ENCODE assay signal across 8 cellular contexts in the genomic region with DNA sequence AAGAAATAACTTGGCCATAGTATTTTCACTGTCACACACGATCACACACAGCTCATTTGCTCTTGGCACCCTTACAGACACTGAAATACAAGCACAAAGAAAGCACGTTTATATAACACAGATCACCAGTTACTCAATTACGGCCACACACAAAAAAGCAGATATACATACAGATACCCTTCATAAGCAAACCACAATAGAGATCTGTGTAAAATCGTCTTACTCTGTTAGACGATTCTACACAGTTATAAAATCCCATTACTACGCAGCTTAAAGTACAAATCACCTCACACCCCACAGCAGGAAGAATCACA. TPM values are rescaled to one million over a fixed set of nuclear protein-coding genes. Genes with fewer than 3 reads are reported as not detected.
A peak's percentile ranks its signal among the peaks of the same experiment; 100 is the strongest.
DNase-seq lines count a peak whose midpoint lies in the region; ATAC-seq, FAIRE-seq and TF ChIP-seq lines count a peak whose summit lies in the region.

No MANE protein-coding gene starts in this region.

- RAD21 ChIA-PET in GM12878 (lab: Charles Lee; ENCODE audit: unreplicated experiment), result interaction anchor here (1.1 to 1.3 kb wide), 3 partner anchors 227 to 949 kb away, joined by 3 to 4 read pairs (median 3); a partner anchor contains a TSS

- no peak for FAIRE-seq in GM12878 (lab: Jason Lieb, UNC)

- TF ChIP-seq RAD21 in GM12878 (IDR thresholded peaks at IDR 0.05; ENCODE audit: insufficient read depth, low read depth, low read length), result no peak

- peaks cover 12% of the 10 kb centered on the region for H3K79me2 ChIP-seq in GM12878 (ENCODE audit: control insufficient read depth, insufficient read depth, low read length)

- POLR2A ChIA-PET in BJ (lab: Charles Lee), result no interaction called here
- POLR2A ChIA-PET in GM12878 (lab: Charles Lee), result interaction anchor here (0.6 to 2.0 kb wide), 2 partner anchors 227 to 702 kb away, joined by 3 to 5 read pairs; a partner anchor contains a TSS

- ATAC-seq in GM12878 (no peak), lower lobe of right lung (no peak), GM19395 (IDR thresholded peaks at IDR 0.05; ENCODE audit: unreplicated experiment) (no peak)

- peaks cover 3% of the 10 kb centered on the region for H3K9me3 ChIP-seq in GM12878 (replicated peaks; ENCODE audit: control insufficient read depth, insufficient read depth, low read length)
- H3K9me3 ChIP-seq in lower lobe of right lung, result peaks cover 8% of the 10 kb centered on the region

- TF ChIP-seq CTCF in BJ (IDR thresholded peaks at IDR 0.05; ENCODE audit: insufficient read depth, low read depth, low read length) (no peak), GM12878 (IDR thresholded peaks at IDR 0.05 in 2 of 3, conservative IDR thresholded peaks at IDR 0.05 in 1 of 3; ENCODE audit: control insufficient read depth in 2 of 3, extremely low read depth in 1 of 3, insufficient read depth in 1 of 3, low read depth in 3 of 3, low read length in 3 of 3) (no peak), lower lobe of right lung (IDR thresholded peaks at IDR 0.05) (no peak)

- in situ Hi-C loops in GM12878 (cut with MboI), result no loop called here

- peak overlapping the region; percentile 83 for H3K4me2 ChIP-seq in GM12878 (ENCODE audit: control insufficient read depth, insufficient read depth)

- H3K27ac ChIP-seq in GM12878 (ENCODE audit: control insufficient read depth, insufficient read depth) (peak overlapping the region; percentile 83), lower lobe of right lung (peak overlapping the region; percentile 85), urinary bladder (ENCODE audit: low read depth) (peak overlapping the region; percentile 85)

- BruUV-seq in GM12878 (replicated peaks; lab: Mats Ljungman, UMichigan), result TSS peak; percentile 94

- TF ChIP-seq EP300 in GM12878 (IDR thresholded peaks at IDR 0.05; ENCODE audit: borderline replicate concordance in 1 of 2, control insufficient read depth in 1 of 2, low read depth in 2 of 2, low read length in 2 of 2), result no peak

- no peaks in the 10 kb centered on the region for H3K36me3 ChIP-seq in BJ (ENCODE audit: control insufficient read depth, insufficient read depth, low read length)
- H3K36me3 ChIP-seq in GM12878 (ENCODE audit: control insufficient read depth in 2 of 2, insufficient read depth in 2 of 2, low read length in 1 of 2), result no peaks in the 10 kb centered on the region
- no peaks in the 10 kb centered on the region for H3K36me3 ChIP-seq in lower lobe of right lung
- H3K36me3 ChIP-seq in urinary bladder (ENCODE audit: insufficient read depth), result no peaks in the 10 kb centered on the region

- H3K9ac ChIP-seq in GM12878 (ENCODE audit: control insufficient read depth, insufficient read depth, low read length), result peak overlapping the region; percentile 96

- no peaks in the 10 kb centered on the region for H4K20me1 ChIP-seq in GM12878 (ENCODE audit: control insufficient read depth, insufficient read depth)

- H3K4me1 ChIP-seq in GM12878 (ENCODE audit: control insufficient read depth, insufficient read depth, low read length), result peaks cover 6% of the 10 kb centered on the region
- H3K4me1 ChIP-seq in lower lobe of right lung, result peaks cover 12% of the 10 kb centered on the region
- H3K4me1 ChIP-seq in urinary bladder (ENCODE audit: insufficient read depth), result no peaks in the 10 kb centered on the region

- H3K27me3 ChIP-seq in BJ (ENCODE audit: control insufficient read depth, insufficient read depth, low read length), result no peaks in the 10 kb centered on the region
- no peaks in the 10 kb centered on the region for H3K27me3 ChIP-seq in GM12878 (replicated peaks in 1 of 2; ENCODE audit: control insufficient read depth in 2 of 2, insufficient read depth in 2 of 2, low read length in 1 of 2)
- H3K27me3 ChIP-seq in lower lobe of right lung (ENCODE audit: low read depth), result no peaks in the 10 kb centered on the region

- DNase-seq in BJ (ENCODE audit: low read depth), result no peak
- peak; percentile 0 for DNase-seq in HS-5 (ENCODE audit: low read depth)
- no peak for DNase-seq in GM12878 (ENCODE audit: low read depth, low spot score)
- DNase-seq in lower lobe of right lung, result no peak
- no peak for DNase-seq in islet precursor cell
- no peak for DNase-seq in DMS53 (lab: John Stamatoyannopoulos, UW)

- peak overlapping the region; percentile 58 for H3K4me3 ChIP-seq in BJ (ENCODE audit: low read depth, low read length)
- peak overlapping the region; percentile 88 for H3K4me3 ChIP-seq in GM12878
- H3K4me3 ChIP-seq in lower lobe of right lung, result peak overlapping the region; percentile 90
- H3K4me3 ChIP-seq in urinary bladder (ENCODE audit: low read depth, low read length), result peak overlapping the region; percentile 72

- peak overlapping the region; percentile 99 for H2AFZ ChIP-seq in GM12878 (ENCODE audit: control insufficient read depth, low read depth, low read length)

- 9% methylated on average over 6 of the region's 6 CpGs for WGBS in GM12878 (ENCODE audit: insufficient coverage, insufficient replicate concordance, low lambda C conversion rate, missing lambda C conversion rate)
- WGBS in urinary bladder, result 1% methylated on average over 6 of the region's 6 CpGs

- CTCF ChIA-PET in BJ (lab: Yijun Ruan, JAX), result interaction anchor here (0.8 to 1.4 kb wide), 2 partner anchors 9 to 104 kb away, joined by 3 to 5 read pairs; no protein-coding TSS in a partner anchor
- CTCF ChIA-PET in GM12878 (lab: Yijun Ruan, JAX), result interaction anchor here (0.6 kb wide), 1 partner anchor 26 kb away, joined by 3 read pairs; no protein-coding TSS in a partner anchor

- SMC1A ChIA-PET in GM12878 (lab: Charles Lee; ENCODE audit: uncharacterized antibody, unreplicated experiment), result no interaction called here

- intact Hi-C loops in GM12878 (cut with micrococcal nuclease; ENCODE audit: unreplicated experiment), result loop anchor here (5.0 kb wide), 2 partner anchors 95 to 140 kb away; a partner anchor contains a TSS
- intact Hi-C loops in lower lobe of right lung (cut with DNase I), result no loop called here

- TF ChIP-seq POLR2A in GM12878 (IDR thresholded peaks at IDR 0.05; ENCODE audit: low read depth, low read length), result no peak

TF ChIP-seq in GM12878, 131 proteins besides CTCF, POLR2A, EP300 and RAD21:
- TF ChIP-seq NBN (IDR thresholded peaks at IDR 0.05) (peak; percentile 63; the same call in 1 of the 2 replicates), ETV6 (conservative IDR thresholded peaks at IDR 0.05 in 1 of 2, IDR thresholded peaks at IDR 0.05 in 1 of 2; ENCODE audit: borderline replicate concordance in 1 of 2, low read depth in 1 of 2) (no peak), MYC (IDR thresholded peaks at IDR 0.05; ENCODE audit: insufficient read depth, insufficient read length, insufficient replicate concordance, low read length, severe bottlenecking) (no peak), SREBF1 (IDR thresholded peaks at IDR 0.05; ENCODE audit: low read length) (no peak)
- TF ChIP-seq, protein P1, sequence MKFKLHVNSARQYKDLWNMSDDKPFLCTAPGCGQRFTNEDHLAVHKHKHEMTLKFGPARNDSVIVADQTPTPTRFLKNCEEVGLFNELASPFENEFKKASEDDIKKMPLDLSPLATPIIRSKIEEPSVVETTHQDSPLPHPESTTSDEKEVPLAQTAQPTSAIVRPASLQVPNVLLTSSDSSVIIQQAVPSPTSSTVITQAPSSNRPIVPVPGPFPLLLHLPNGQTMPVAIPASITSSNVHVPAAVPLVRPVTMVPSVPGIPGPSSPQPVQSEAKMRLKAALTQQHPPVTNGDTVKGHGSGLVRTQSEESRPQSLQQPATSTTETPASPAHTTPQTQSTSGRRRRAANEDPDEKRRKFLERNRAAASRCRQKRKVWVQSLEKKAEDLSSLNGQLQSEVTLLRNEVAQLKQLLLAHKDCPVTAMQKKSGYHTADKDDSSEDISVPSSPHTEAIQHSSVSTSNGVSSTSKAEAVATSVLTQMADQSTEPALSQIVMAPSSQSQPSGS (IDR thresholded peaks at IDR 0.05; ENCODE audit: low read length), result no peak

RNA-seq across cellular contexts. Expression of a gene that starts 0.7 kb away (rescaled TPM):
- polyA plus RNA-seq in BJ (2011; rRNA removed), result 2.7 and 3.1 TPM in 2 replicates
- polyA minus RNA-seq in BJ (2011; rRNA and poly(A)+ RNA removed), result 4.2 and 4.3 TPM in 2 replicates
- 19.7 and 20.3 TPM in 2 replicates for total RNA-seq in GM12878 (2013; cell fraction: nucleolus; rRNA removed)
- 6.3 and 7.1 TPM in 2 replicates for total RNA-seq in GM12878 (2014; rRNA removed)
- 8.0 and 8.6 TPM in 2 replicates for total RNA-seq in GM12878 (2014; rRNA removed; fragmentation: Illumina TruSeq; extraction: Trizol)
- total RNA-seq in GM12878 (2021), result 5.8 and 7.9 TPM in 2 replicates
- 5.0 TPM for polyA plus RNA-seq in GM12878 (2011; ENCODE audit: low read depth)
- polyA plus RNA-seq in GM12878 (2011; rRNA removed), result 6.4 and 13.8 TPM in 2 replicates
- 2.1 and 4.0 TPM in 2 replicates for polyA plus RNA-seq in GM12878 (2011; cell fraction: cytosol; rRNA removed)
- polyA plus RNA-seq in GM12878 (2011; cell fraction: nucleus; rRNA removed), result 5.5 and 6.7 TPM in 2 replicates
- polyA plus RNA-seq in GM12878 (2012), result 3.5 and 5.8 TPM in 2 replicates
- polyA plus RNA-seq in GM12878 (2014; fragmentation: Illumina TruSeq; extraction: Trizol), result 4.8 and 4.9 TPM in 2 replicates
- 1 to 10 TPM; 6.4 to 7.8 TPM for polyA plus RNA-seq in GM12878 (2014; fragmentation: Nextera tagmentation; extraction: Ambion mirVana)
- 3.7 and 4.5 TPM in 2 replicates for polyA plus RNA-seq in GM12878 (2014; rRNA removed)
- polyA plus RNA-seq in GM12878 (2016; fragmentation: Nextera tagmentation; extraction: Ambion mirVana), result 10 to 100 TPM; 10.6 to 11.4 TPM
- 9.9 and 10.7 TPM in 2 replicates for polyA minus RNA-seq in GM12878 (2011; rRNA and poly(A)+ RNA removed)
- polyA minus RNA-seq in GM12878 (2011; cell fraction: cytosol; rRNA and poly(A)+ RNA removed), result 3.6 and 4.5 TPM in 2 replicates
- polyA minus RNA-seq in GM12878 (2011; cell fraction: nucleus; rRNA and poly(A)+ RNA removed), result 6.2 and 7.5 TPM in 2 replicates
- 9.1 TPM for total RNA-seq in lower lobe of right lung
- total RNA-seq in urinary bladder, result 27.3 TPM
- polyA plus RNA-seq in urinary bladder, result 6.0 TPM
